Comparison of ENCODE assay signal across 1 cellular context in the genomic region with DNA sequence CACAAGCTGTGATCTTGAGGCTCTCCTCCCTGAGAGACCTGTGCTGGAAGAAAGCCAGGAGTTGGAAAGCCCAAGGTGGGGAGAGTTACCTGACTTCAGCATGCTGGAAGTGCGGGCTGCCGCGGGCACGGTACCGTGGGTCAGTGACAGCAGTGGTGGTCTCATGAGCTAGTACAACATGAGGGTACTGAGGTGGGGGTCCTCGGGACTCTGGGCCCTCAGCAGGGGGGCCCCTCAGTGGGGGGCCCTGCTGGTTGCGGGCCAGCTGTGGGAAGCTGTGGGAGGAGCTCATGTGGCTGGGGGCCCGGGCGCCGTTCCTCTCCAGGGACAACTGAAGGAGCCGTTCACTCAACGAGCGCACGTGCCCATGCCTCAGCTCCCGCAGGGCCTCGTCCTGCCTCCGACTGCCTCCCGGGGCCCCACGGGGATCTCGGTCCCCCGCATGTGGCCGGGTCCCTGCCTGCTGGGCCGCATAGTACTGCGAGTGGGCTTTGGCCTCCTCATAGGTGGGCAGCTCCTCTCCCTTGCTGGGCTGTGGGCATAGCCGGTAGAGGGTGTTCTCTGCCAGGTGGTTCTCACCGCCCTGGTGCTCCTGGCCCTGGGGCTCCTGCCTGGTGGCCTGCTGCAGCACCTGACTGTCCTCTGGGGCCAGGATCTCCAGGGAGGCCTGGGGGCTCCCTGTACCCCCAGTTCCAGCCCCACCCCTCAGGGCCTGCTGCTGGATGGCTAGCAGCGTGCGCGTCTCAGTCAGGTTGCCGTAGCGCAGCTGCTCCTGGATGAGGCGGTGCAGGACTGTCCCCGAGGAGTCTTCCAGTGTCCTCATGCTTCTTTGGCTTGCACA.
TF ChIP-seq lines count a peak whose summit lies in the region.

No MANE protein-coding gene starts in this region.

TF ChIP-seq in GM23338, 12 proteins besides CTCF, POLR2A, EP300 and RAD21:
- TF ChIP-seq, protein P1, sequence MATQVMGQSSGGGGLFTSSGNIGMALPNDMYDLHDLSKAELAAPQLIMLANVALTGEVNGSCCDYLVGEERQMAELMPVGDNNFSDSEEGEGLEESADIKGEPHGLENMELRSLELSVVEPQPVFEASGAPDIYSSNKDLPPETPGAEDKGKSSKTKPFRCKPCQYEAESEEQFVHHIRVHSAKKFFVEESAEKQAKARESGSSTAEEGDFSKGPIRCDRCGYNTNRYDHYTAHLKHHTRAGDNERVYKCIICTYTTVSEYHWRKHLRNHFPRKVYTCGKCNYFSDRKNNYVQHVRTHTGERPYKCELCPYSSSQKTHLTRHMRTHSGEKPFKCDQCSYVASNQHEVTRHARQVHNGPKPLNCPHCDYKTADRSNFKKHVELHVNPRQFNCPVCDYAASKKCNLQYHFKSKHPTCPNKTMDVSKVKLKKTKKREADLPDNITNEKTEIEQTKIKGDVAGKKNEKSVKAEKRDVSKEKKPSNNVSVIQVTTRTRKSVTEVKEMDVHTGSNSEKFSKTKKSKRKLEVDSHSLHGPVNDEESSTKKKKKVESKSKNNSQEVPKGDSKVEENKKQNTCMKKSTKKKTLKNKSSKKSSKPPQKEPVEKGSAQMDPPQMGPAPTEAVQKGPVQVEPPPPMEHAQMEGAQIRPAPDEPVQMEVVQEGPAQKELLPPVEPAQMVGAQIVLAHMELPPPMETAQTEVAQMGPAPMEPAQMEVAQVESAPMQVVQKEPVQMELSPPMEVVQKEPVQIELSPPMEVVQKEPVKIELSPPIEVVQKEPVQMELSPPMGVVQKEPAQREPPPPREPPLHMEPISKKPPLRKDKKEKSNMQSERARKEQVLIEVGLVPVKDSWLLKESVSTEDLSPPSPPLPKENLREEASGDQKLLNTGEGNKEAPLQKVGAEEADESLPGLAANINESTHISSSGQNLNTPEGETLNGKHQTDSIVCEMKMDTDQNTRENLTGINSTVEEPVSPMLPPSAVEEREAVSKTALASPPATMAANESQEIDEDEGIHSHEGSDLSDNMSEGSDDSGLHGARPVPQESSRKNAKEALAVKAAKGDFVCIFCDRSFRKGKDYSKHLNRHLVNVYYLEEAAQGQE (IDR thresholded peaks at IDR 0.05; ENCODE audit: unreplicated experiment) = no peak
- no peak for TF ChIP-seq POLR2AphosphoS5 (IDR thresholded peaks at IDR 0.05; ENCODE audit: low read depth)
- TF ChIP-seq CREB1 (CRISPR knock-in tag; IDR thresholded peaks at IDR 0.05; ENCODE audit: low read depth) = no peak
- TF ChIP-seq, protein P2, sequence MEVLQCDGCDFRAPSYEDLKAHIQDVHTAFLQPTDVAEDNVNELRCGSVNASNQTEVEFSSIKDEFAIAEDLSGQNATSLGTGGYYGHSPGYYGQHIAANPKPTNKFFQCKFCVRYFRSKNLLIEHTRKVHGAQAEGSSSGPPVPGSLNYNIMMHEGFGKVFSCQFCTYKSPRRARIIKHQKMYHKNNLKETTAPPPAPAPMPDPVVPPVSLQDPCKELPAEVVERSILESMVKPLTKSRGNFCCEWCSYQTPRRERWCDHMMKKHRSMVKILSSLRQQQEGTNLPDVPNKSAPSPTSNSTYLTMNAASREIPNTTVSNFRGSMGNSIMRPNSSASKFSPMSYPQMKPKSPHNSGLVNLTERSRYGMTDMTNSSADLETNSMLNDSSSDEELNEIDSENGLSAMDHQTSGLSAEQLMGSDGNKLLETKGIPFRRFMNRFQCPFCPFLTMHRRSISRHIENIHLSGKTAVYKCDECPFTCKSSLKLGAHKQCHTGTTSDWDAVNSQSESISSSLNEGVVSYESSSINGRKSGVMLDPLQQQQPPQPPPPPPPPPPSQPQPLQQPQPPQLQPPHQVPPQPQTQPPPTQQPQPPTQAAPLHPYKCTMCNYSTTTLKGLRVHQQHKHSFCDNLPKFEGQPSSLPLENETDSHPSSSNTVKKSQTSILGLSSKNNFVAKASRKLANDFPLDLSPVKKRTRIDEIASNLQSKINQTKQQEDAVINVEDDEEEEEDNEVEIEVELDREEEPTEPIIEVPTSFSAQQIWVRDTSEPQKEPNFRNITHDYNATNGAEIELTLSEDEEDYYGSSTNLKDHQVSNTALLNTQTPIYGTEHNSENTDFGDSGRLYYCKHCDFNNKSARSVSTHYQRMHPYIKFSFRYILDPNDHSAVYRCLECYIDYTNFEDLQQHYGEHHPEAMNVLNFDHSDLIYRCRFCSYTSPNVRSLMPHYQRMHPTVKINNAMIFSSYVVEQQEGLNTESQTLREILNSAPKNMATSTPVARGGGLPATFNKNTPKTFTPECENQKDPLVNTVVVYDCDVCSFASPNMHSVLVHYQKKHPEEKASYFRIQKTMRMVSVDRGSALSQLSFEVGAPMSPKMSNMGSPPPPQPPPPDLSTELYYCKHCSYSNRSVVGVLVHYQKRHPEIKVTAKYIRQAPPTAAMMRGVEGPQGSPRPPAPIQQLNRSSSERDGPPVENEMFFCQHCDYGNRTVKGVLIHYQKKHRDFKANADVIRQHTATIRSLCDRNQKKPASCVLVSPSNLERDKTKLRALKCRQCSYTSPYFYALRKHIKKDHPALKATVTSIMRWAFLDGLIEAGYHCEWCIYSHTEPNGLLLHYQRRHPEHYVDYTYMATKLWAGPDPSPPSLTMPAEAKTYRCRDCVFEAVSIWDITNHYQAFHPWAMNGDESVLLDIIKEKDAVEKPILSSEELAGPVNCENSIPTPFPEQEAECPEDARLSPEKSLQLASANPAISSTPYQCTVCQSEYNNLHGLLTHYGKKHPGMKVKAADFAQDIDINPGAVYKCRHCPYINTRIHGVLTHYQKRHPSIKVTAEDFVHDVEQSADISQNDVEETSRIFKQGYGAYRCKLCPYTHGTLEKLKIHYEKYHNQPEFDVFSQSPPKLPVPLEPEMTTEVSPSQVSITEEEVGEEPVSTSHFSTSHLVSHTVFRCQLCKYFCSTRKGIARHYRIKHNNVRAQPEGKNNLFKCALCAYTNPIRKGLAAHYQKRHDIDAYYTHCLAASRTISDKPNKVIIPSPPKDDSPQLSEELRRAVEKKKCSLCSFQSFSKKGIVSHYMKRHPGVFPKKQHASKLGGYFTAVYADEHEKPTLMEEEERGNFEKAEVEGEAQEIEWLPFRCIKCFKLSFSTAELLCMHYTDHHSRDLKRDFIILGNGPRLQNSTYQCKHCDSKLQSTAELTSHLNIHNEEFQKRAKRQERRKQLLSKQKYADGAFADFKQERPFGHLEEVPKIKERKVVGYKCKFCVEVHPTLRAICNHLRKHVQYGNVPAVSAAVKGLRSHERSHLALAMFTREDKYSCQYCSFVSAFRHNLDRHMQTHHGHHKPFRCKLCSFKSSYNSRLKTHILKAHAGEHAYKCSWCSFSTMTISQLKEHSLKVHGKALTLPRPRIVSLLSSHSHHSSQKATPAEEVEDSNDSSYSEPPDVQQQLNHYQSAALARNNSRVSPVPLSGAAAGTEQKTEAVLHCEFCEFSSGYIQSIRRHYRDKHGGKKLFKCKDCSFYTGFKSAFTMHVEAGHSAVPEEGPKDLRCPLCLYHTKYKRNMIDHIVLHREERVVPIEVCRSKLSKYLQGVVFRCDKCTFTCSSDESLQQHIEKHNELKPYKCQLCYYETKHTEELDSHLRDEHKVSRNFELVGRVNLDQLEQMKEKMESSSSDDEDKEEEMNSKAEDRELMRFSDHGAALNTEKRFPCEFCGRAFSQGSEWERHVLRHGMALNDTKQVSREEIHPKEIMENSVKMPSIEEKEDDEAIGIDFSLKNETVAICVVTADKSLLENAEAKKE (CRISPR knock-in tag; IDR thresholded peaks at IDR 0.05) = no peak
- no peak for TF ChIP-seq JUNB (IDR thresholded peaks at IDR 0.05; ENCODE audit: unreplicated experiment)
- no peak for TF ChIP-seq NANOG (IDR thresholded peaks at IDR 0.05; ENCODE audit: borderline replicate concordance)
- no peak for TF ChIP-seq ZNF331 (CRISPR knock-in tag; IDR thresholded peaks at IDR 0.05; ENCODE audit: low read depth)
- TF ChIP-seq, protein P3, sequence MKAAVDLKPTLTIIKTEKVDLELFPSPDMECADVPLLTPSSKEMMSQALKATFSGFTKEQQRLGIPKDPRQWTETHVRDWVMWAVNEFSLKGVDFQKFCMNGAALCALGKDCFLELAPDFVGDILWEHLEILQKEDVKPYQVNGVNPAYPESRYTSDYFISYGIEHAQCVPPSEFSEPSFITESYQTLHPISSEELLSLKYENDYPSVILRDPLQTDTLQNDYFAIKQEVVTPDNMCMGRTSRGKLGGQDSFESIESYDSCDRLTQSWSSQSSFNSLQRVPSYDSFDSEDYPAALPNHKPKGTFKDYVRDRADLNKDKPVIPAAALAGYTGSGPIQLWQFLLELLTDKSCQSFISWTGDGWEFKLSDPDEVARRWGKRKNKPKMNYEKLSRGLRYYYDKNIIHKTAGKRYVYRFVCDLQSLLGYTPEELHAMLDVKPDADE (IDR thresholded peaks at IDR 0.05) = no peak
- TF ChIP-seq EZH2 (IDR thresholded peaks at IDR 0.05; ENCODE audit: low read depth, unreplicated experiment) = no peak
- TF ChIP-seq EZH2phosphoT487 (IDR thresholded peaks at IDR 0.05; ENCODE audit: unreplicated experiment) = no peak
- no peak for TF ChIP-seq ZNF114 (CRISPR knock-in tag; IDR thresholded peaks at IDR 0.05)
- TF ChIP-seq STAT1 (IDR thresholded peaks at IDR 0.05; ENCODE audit: unreplicated experiment) = no peak
TF ChIP-seq in GM23338: peak in this region for 0.
